Comparison of ENCODE assay signal across 18 cellular contexts in the genomic region with DNA sequence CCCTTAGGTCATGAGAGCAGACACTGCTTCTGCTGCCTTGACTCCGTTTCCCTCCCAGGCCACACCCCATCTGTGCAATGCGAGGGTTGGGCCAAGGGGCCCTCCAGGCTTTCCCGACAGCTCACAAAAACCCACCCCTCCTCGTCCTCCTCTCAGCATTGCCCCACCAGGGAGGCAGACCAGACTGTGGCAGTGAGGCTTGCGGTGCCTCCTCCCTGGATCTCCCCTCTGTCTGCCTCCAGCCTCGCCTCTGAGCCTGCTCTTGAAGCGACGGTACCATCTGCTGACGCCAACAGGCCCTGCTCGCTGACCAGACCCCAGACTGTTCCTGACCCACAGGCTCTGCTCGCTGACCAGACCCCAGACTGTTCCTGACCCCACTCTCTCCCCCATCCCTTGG.
DNase-seq lines count a peak whose midpoint lies in the region; ATAC-seq and TF ChIP-seq lines count a peak whose summit lies in the region.
"Had no signal": no experiment of that assay in that cellular context is flagged by ENCODE, and none has a peak within 500 bp of the region (broad histone marks: within the 10 kb centered on the region; RNA-seq: fewer than 3 reads in every experiment).

No MANE protein-coding gene starts in this region.

- TF ChIP-seq CTCF in RWPE2 (IDR thresholded peaks at IDR 0.05; ENCODE audit: poor library complexity, severe bottlenecking): no peak

- H3K36me3 Mint-ChIP-seq in activated T-cell treated with anti-CD3 and anti-CD28 coated beads, Interleukin-2, amount 50 U/mL, for 24 hours (ENCODE audit: low read depth): peaks cover 13% of the 10 kb centered on the region
- peaks cover 7 to 12% of the 10 kb centered on the region in 2 donors for H3K36me3 Mint-ChIP-seq in activated T-cell treated with anti-CD3 and anti-CD28 coated beads, Interleukin-2, amount 50 U/mL, for 72 hours (ENCODE audit: insufficient read depth in 2 of 2)
- H3K36me3 Mint-ChIP-seq in memory B cell: peaks cover 22% of the 10 kb centered on the region
- H3K36me3 Mint-ChIP-seq in stimulated activated naive B cell treated with anti-CD40 and anti-IgM and Interleukin-4, amounts not matched to agents 10 μg/mL and 1 μg/mL and 100 μg/mL, for 72 hours: peaks cover 42 to 45% of the 10 kb centered on the region in 2 donors

- H3K27me3 Mint-ChIP-seq in activated T-cell treated with anti-CD3 and anti-CD28 coated beads, Interleukin-2, amount 50 U/mL, for 24 hours: no peaks in the 10 kb centered on the region
- no peaks in the 10 kb centered on the region for H3K27me3 Mint-ChIP-seq in activated T-cell treated with anti-CD3 and anti-CD28 coated beads, Interleukin-2, amount 50 U/mL, for 72 hours (ENCODE audit: low read depth)
- no peaks in the 10 kb centered on the region for H3K27me3 Mint-ChIP-seq in memory B cell
- H3K27me3 Mint-ChIP-seq in stimulated activated naive B cell treated with anti-CD40 and anti-IgM and Interleukin-4, amounts not matched to agents 10 μg/mL and 1 μg/mL and 100 μg/mL, for 72 hours: no peaks in the 10 kb centered on the region

- H3K9me3 ChIP-seq in RWPE2 (ENCODE audit: severe bottlenecking): no peaks in the 10 kb centered on the region

- H3K4me3 ChIP-seq in RWPE2 (ENCODE audit: severe bottlenecking) (no peak overlapping the region), H7 (ENCODE audit: insufficient read depth, low read depth, low read length) (no peak overlapping the region)
- H3K4me3 ChIP-seq: PC-9 had no signal

- H3K4me3 Mint-ChIP-seq in activated T-cell treated with anti-CD3 and anti-CD28 coated beads, Interleukin-2, amount 50 U/mL, for 24 hours: no peak overlapping the region
- no peak overlapping the region for H3K4me3 Mint-ChIP-seq in activated T-cell treated with anti-CD3 and anti-CD28 coated beads, Interleukin-2, amount 50 U/mL, for 72 hours
- no peak overlapping the region for H3K4me3 Mint-ChIP-seq in memory B cell
- no peak overlapping the region for H3K4me3 Mint-ChIP-seq in stimulated activated naive B cell treated with anti-CD40 and anti-IgM and Interleukin-4, amounts not matched to agents 10 μg/mL and 1 μg/mL and 100 μg/mL, for 72 hours
- H3K4me3 Mint-ChIP-seq: CD8-positive, alpha-beta T cell had no signal

- no peaks in the 10 kb centered on the region for H3K27me3 ChIP-seq in RWPE2 (ENCODE audit: insufficient read depth, poor library complexity, severe bottlenecking)
- H3K27me3 ChIP-seq in H7 (ENCODE audit: control insufficient read depth, insufficient read depth, low read length): no peaks in the 10 kb centered on the region

- DNase-seq in activated T-cell treated with anti-CD3 and anti-CD28 coated beads, Interleukin-2, amount 50 U/mL, for 24 hours: no peak
- DNase-seq in activated T-cell treated with anti-CD3 and anti-CD28 coated beads, Interleukin-2, amount 50 U/mL, for 72 hours: no peak
- peak; percentile 40 for DNase-seq in RWPE2 (ENCODE audit: low spot score)
- no peak for DNase-seq in memory B cell (ENCODE audit: low spot score in 2 of 2)
- no peak for DNase-seq in stimulated activated naive B cell treated with anti-CD40 and anti-IgM and Interleukin-4, amounts not matched to agents 10 μg/mL and 1 μg/mL and 100 μg/mL, for 72 hours
- no peak for DNase-seq in activated naive CD4-positive, alpha-beta T cell treated with Interleukin-2 at 50 U/mL for 16 hours
- no peak for DNase-seq in pons (ENCODE audit: low spot score)
- DNase-seq in H7: no peak
- DNase-seq: Calu3; CD8-positive, alpha-beta T cell; DMS53; EL; NCI-H1417; NCI-H187; NCI-H345; NCI-H524 treated with DMSO at 0.1 percent for 48 hours; PC-9 had no signal

- peak overlapping the region; percentile 66 for H3K27ac Mint-ChIP-seq in activated T-cell treated with anti-CD3 and anti-CD28 coated beads, Interleukin-2, amount 50 U/mL, for 24 hours
- H3K27ac Mint-ChIP-seq in activated T-cell treated with anti-CD3 and anti-CD28 coated beads, Interleukin-2, amount 50 U/mL, for 72 hours: no peak overlapping the region
- peak overlapping the region; percentile 41 for H3K27ac Mint-ChIP-seq in memory B cell
- peak overlapping the region; percentile 65 for H3K27ac Mint-ChIP-seq in stimulated activated naive B cell treated with anti-CD40 and anti-IgM and Interleukin-4, amounts not matched to agents 10 μg/mL and 1 μg/mL and 100 μg/mL, for 72 hours
- H3K27ac Mint-ChIP-seq: CD8-positive, alpha-beta T cell had no signal

- no peaks in the 10 kb centered on the region for H3K4me1 ChIP-seq in RWPE2 (ENCODE audit: insufficient read depth, poor library complexity, severe bottlenecking)

- H3K27ac ChIP-seq in RWPE2 (ENCODE audit: poor library complexity, severe bottlenecking): no peak overlapping the region
- H3K27ac ChIP-seq: PC-9, RWPE1 had no signal

- no peaks in the 10 kb centered on the region for H3K4me1 Mint-ChIP-seq in activated T-cell treated with anti-CD3 and anti-CD28 coated beads, Interleukin-2, amount 50 U/mL, for 24 hours (ENCODE audit: low read depth)
- H3K4me1 Mint-ChIP-seq in activated T-cell treated with anti-CD3 and anti-CD28 coated beads, Interleukin-2, amount 50 U/mL, for 72 hours (ENCODE audit: low read depth): no peaks in the 10 kb centered on the region
- no peaks in the 10 kb centered on the region for H3K4me1 Mint-ChIP-seq in memory B cell
- peaks cover 11 to 14% of the 10 kb centered on the region in 2 donors for H3K4me1 Mint-ChIP-seq in stimulated activated naive B cell treated with anti-CD40 and anti-IgM and Interleukin-4, amounts not matched to agents 10 μg/mL and 1 μg/mL and 100 μg/mL, for 72 hours

- H3K9me3 Mint-ChIP-seq in activated T-cell treated with anti-CD3 and anti-CD28 coated beads, Interleukin-2, amount 50 U/mL, for 24 hours: no peaks in the 10 kb centered on the region
- no peaks in the 10 kb centered on the region for H3K9me3 Mint-ChIP-seq in activated T-cell treated with anti-CD3 and anti-CD28 coated beads, Interleukin-2, amount 50 U/mL, for 72 hours
- H3K9me3 Mint-ChIP-seq in memory B cell: no peaks in the 10 kb centered on the region
- H3K9me3 Mint-ChIP-seq in stimulated activated naive B cell treated with anti-CD40 and anti-IgM and Interleukin-4, amounts not matched to agents 10 μg/mL and 1 μg/mL and 100 μg/mL, for 72 hours: no peaks in the 10 kb centered on the region
- H3K9me3 Mint-ChIP-seq: CD8-positive, alpha-beta T cell had no signal

- peaks cover 57% of the 10 kb centered on the region for H3K36me3 ChIP-seq in RWPE2 (ENCODE audit: low read depth)
- peaks cover 35% of the 10 kb centered on the region for H3K36me3 ChIP-seq in H7 (replicated peaks; ENCODE audit: control insufficient read depth, insufficient read depth, low read length)

- ATAC-seq in activated T-cell treated with anti-CD3 and anti-CD28 coated beads, Interleukin-2, amount 50 U/mL, for 72 hours (replicated peaks in 1 of 2): no peak
- ATAC-seq in RWPE2 (ENCODE audit: low read depth) (no peak), memory B cell (ENCODE audit: low read depth) (no peak)
- ATAC-seq in stimulated activated naive B cell treated with anti-CD40 and anti-IgM and Interleukin-4, amounts not matched to agents 10 μg/mL and 1 μg/mL and 100 μg/mL, for 72 hours (replicated peaks): no peak
- ATAC-seq: CD8-positive, alpha-beta T cell had no signal
